In genomic region chr2:8993902-8994278, GRCh38 we compare ENCODE assay signal across 21 cellular contexts.
"Had no signal": no experiment of that assay in that cellular context is flagged by ENCODE, and none has a peak within 500 bp of the region (broad histone marks: within the 10 kb centered on the region; RNA-seq: fewer than 3 reads in every experiment).

No MANE protein-coding gene starts in this region.

- H3K4me3 ChIP-seq: gastroesophageal sphincter, heart right ventricle, left ventricle myocardium inferior, right atrium auricular region, skin epidermis, tibial nerve had no signal

- ATAC-seq: gastroesophageal sphincter, heart right ventricle had no signal

- H3K36me3 ChIP-seq: gastroesophageal sphincter, heart right ventricle, left ventricle myocardium inferior, right atrium auricular region, tibial nerve had no signal

- H3K9me3 ChIP-seq: gastroesophageal sphincter, heart right ventricle, left ventricle myocardium inferior, right atrium auricular region, tibial nerve had no signal

- H3K27ac ChIP-seq: epithelial cell of prostate, gastroesophageal sphincter, heart right ventricle, left ventricle myocardium inferior, right atrium auricular region, skin epidermis, tibial nerve had no signal

- H3K4me1 ChIP-seq: gastroesophageal sphincter, left ventricle myocardium inferior, right atrium auricular region had no signal

- H3K27me3 ChIP-seq: gastroesophageal sphincter, heart right ventricle, right atrium auricular region, tibial nerve had no signal

- DNase-seq: activated B cell treated with CpG ODN at 0.5 μM for 24 hours; activated CD4-positive, alpha-beta T cell treated with anti-CD3 and anti-CD28 coated beads, Interleukin-2, amount 10 ng/mL, durations not matched to agents 7 days and 5 days; activated CD8-positive, alpha-beta memory T cell treated with anti-CD3 and anti-CD28 coated beads, Interleukin-2, amount 50 U/mL, for 48 hours; activated naive CD8-positive, alpha-beta T cell treated with anti-CD3 and anti-CD28 coated beads for 36 hours; amygdala; cerebellar nuclear complex; effector memory CD4-positive, alpha-beta T cell; heart right ventricle; kidney; left ventricle myocardium inferior; occipital lobe; stimulated activated CD4-positive, alpha-beta T cell treated with anti-CD3 and anti-CD28 coated beads, Interleukin-15, amount 100 ng/mL, for 24 hours; stimulated activated CD4-positive, alpha-beta T cell treated with anti-CD3 and anti-CD28 coated beads, Interleukin-4, amount 100 ng/mL, for 1 hour; stimulated activated naive CD4-positive, alpha-beta T cell; substantia nigra; T-helper 2 cell had no signal
